ENCODE assay signal across 15 cellular contexts in the genomic region with DNA sequence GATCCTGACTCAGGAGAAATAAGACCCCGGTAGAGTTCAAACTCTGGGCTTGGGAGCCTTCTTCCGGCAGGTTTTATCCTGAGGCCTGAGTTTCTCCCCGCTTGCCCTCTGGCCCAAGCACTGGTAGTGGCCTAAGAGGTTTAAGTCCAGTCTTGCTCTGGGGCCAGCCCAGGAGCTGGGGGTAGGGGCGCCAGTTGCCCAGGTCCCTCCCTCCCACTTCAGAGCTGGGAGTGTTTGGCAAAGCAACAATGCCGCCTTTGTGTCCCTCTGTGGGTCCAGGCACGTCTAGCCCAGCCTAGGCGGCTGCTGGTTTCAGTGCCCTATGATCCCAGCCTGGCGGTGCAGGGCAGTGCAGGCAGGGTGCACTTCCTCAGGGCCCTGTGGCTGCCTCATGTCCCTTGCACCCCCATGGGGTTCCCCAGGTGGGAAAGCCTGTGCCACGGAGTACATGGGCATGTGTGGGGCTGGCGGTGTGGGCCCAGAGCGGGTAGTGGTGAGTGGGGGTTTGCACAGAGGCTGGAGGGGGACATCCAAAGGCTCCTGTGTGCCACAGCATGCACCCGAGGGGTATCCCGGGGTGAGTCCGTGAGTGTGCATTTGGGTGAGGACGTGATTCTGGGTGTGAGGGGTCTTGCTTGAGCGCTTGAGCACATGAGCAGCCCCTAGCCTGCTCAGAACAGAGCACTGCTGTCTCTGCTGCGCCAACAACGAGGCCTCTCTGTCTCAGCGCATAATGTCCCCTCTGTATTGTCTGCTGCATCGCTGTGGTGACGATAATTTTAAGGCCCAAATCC.
DNase-seq lines count a peak whose midpoint lies in the region; ATAC-seq, FAIRE-seq and TF ChIP-seq lines count a peak whose summit lies in the region.
"Had no signal": no experiment of that assay in that cellular context is flagged by ENCODE, and none has a peak within 500 bp of the region (broad histone marks: within the 10 kb centered on the region; RNA-seq: fewer than 3 reads in every experiment).

No MANE protein-coding gene starts in this region.

- no peaks in the 10 kb centered on the region; a peak in 1 of 4 replicates for H3K27me3 ChIP-seq in GM12878 (replicated peaks in 1 of 2; ENCODE audit: control insufficient read depth in 2 of 2, insufficient read depth in 2 of 2, low read length in 1 of 2)

- H3K4me3 Mint-ChIP-seq in T-cell, result no peak overlapping the region
- H3K4me3 Mint-ChIP-seq: CD8-positive, alpha-beta memory T cell had no signal

- no peaks in the 10 kb centered on the region for H3K79me2 ChIP-seq in GM12878 (ENCODE audit: control insufficient read depth, insufficient read depth, low read length)

- CTCF ChIA-PET in GM12878 (lab: Yijun Ruan, JAX) (no interaction called here), T-cell (lab: Charles Lee) (interaction anchor here in 1 of 2 donors (0.6 kb wide), 1 partner anchor 37 kb away, joined by 4 read pairs; no protein-coding TSS in a partner anchor)

- no TSS peak for BruUV-seq in GM12878 (replicated peaks; lab: Mats Ljungman, UMichigan)

- no peak overlapping the region for H3K4me3 ChIP-seq in GM12878
- H3K4me3 ChIP-seq in retinal pigment epithelial cell (ENCODE audit: low read length), result no peak overlapping the region

- no peaks in the 10 kb centered on the region for H3K36me3 ChIP-seq in GM12878 (ENCODE audit: control insufficient read depth in 2 of 2, insufficient read depth in 2 of 2, low read length in 1 of 2)

- intact Hi-C loops in GM12878 (cut with micrococcal nuclease; ENCODE audit: unreplicated experiment), result no loop called here

- POLR2A ChIA-PET in GM12878 (lab: Charles Lee), result no interaction called here
- POLR2A ChIA-PET in T-cell (lab: Charles Lee), result no interaction called here

- H3K4me2 ChIP-seq in GM12878 (ENCODE audit: control insufficient read depth, insufficient read depth), result no peak overlapping the region

- WGBS in GM12878 (ENCODE audit: insufficient coverage, insufficient replicate concordance, low lambda C conversion rate, missing lambda C conversion rate), result 47% methylated on average over 21 of the region's 21 CpGs

- no peak for TF ChIP-seq RAD21 in GM12878 (IDR thresholded peaks at IDR 0.05; ENCODE audit: insufficient read depth, low read depth, low read length)

- no peaks in the 10 kb centered on the region for H3K36me3 Mint-ChIP-seq in T-cell
- H3K36me3 Mint-ChIP-seq: CD8-positive, alpha-beta memory T cell had no signal

- H2AFZ ChIP-seq in GM12878 (ENCODE audit: control insufficient read depth, low read depth, low read length), result no peak overlapping the region

- no peaks in the 10 kb centered on the region for H4K20me1 ChIP-seq in GM12878 (ENCODE audit: control insufficient read depth, insufficient read depth)

- no peaks in the 10 kb centered on the region for H3K4me1 Mint-ChIP-seq in T-cell
- H3K4me1 Mint-ChIP-seq: CD8-positive, alpha-beta memory T cell had no signal

- TF ChIP-seq CTCF in GM12878 (IDR thresholded peaks at IDR 0.05 in 2 of 3, conservative IDR thresholded peaks at IDR 0.05 in 1 of 3; ENCODE audit: control insufficient read depth in 2 of 3, extremely low read depth in 1 of 3, insufficient read depth in 1 of 3, low read depth in 3 of 3, low read length in 3 of 3) (no peak), retinal pigment epithelial cell (conservative IDR thresholded peaks at IDR 0.05; ENCODE audit: low read depth, low read length) (no peak)

- no peak overlapping the region for H3K27ac ChIP-seq in GM12878 (ENCODE audit: control insufficient read depth, insufficient read depth)

- SMC1A ChIA-PET in GM12878 (lab: Charles Lee; ENCODE audit: uncharacterized antibody, unreplicated experiment), result no interaction called here

- FAIRE-seq in GM12878 (lab: Jason Lieb, UNC), result no peak
- FAIRE-seq: GM12891 had no signal

- DNase-seq in HT-29 (ENCODE audit: low spot score) (peak; percentile 76), GM12878 (ENCODE audit: low read depth, low spot score) (no peak), left kidney (ENCODE audit: low read depth, low spot score) (peak; percentile 63), retinal pigment epithelial cell (ENCODE audit: low read depth) (peak; percentile 83), NCI-H82 treated with DMSO at 0.1 percent for 48 hours (lab: John Stamatoyannopoulos, UW; ENCODE audit: unreplicated experiment) (no peak), T-cell (no peak)
- DNase-seq: activated CD4-positive, alpha-beta T cell treated with anti-CD3 and anti-CD28 coated beads for 4 hours; activated naive CD4-positive, alpha-beta T cell treated with Interleukin-2 at 50 U/mL for 16 hours; CD8-positive, alpha-beta memory T cell; IMR-90; NCI-H2081 treated with DMSO at 0.1 percent for 48 hours; SHP77 treated with DMSO at 0.1 percent for 48 hours had no signal

- no peak for TF ChIP-seq POLR2A in GM12878 (IDR thresholded peaks at IDR 0.05; ENCODE audit: low read depth, low read length)

- RAD21 ChIA-PET in GM12878 (lab: Charles Lee; ENCODE audit: unreplicated experiment), result no interaction called here

- ATAC-seq in GM12878 (peak; percentile 76), GM18498 (IDR thresholded peaks at IDR 0.05; ENCODE audit: unreplicated experiment) (no peak), HG03095 (IDR thresholded peaks at IDR 0.05; ENCODE audit: unreplicated experiment) (no peak), T-cell (replicated peaks in 1 of 4) (no peak)

- no peak for TF ChIP-seq EP300 in GM12878 (IDR thresholded peaks at IDR 0.05; ENCODE audit: borderline replicate concordance in 1 of 2, control insufficient read depth in 1 of 2, low read depth in 2 of 2, low read length in 2 of 2)

- no peak overlapping the region for H3K27ac Mint-ChIP-seq in T-cell
- H3K27ac Mint-ChIP-seq: CD8-positive, alpha-beta memory T cell had no signal

- H3K9me3 ChIP-seq in GM12878 (replicated peaks; ENCODE audit: control insufficient read depth, insufficient read depth, low read length), result no peaks in the 10 kb centered on the region

- in situ Hi-C loops in GM12878 (cut with MboI), result no loop called here

- no peaks in the 10 kb centered on the region for H3K4me1 ChIP-seq in GM12878 (ENCODE audit: control insufficient read depth, insufficient read depth, low read length)

- no peak overlapping the region for H3K9ac ChIP-seq in GM12878 (ENCODE audit: control insufficient read depth, insufficient read depth, low read length)

- no peaks in the 10 kb centered on the region for H3K27me3 Mint-ChIP-seq in T-cell
- H3K27me3 Mint-ChIP-seq: CD8-positive, alpha-beta memory T cell had no signal

- H3K9me3 Mint-ChIP-seq in T-cell, result no peaks in the 10 kb centered on the region
- H3K9me3 Mint-ChIP-seq: CD8-positive, alpha-beta memory T cell had no signal

TF ChIP-seq in GM12878, 131 proteins besides CTCF, POLR2A, EP300 and RAD21 (continues in another document):
- TF ChIP-seq CREM (IDR thresholded peaks at IDR 0.05; ENCODE audit: low read depth) (no peak), BHLHE40 (IDR thresholded peaks at IDR 0.05; ENCODE audit: borderline replicate concordance in 1 of 2, low read depth in 2 of 2, low read length in 1 of 2) (peak in 1 of 2 experiments; percentile 10; a peak in 1 of 4 replicates), MYB (IDR thresholded peaks at IDR 0.05; ENCODE audit: borderline replicate concordance, low read depth, low read length) (no peak), MEF2B (IDR thresholded peaks at IDR 0.05; ENCODE audit: partially characterized antibody, poor library complexity, severe bottlenecking) (no peak), TARDBP (IDR thresholded peaks at IDR 0.05; ENCODE audit: borderline replicate concordance) (no peak), TCF12 (IDR thresholded peaks at IDR 0.05; ENCODE audit: low read depth, low read length) (no peak), GATAD2B (conservative IDR thresholded peaks at IDR 0.05; ENCODE audit: low read depth) (no peak)
- TF ChIP-seq, protein P1, sequence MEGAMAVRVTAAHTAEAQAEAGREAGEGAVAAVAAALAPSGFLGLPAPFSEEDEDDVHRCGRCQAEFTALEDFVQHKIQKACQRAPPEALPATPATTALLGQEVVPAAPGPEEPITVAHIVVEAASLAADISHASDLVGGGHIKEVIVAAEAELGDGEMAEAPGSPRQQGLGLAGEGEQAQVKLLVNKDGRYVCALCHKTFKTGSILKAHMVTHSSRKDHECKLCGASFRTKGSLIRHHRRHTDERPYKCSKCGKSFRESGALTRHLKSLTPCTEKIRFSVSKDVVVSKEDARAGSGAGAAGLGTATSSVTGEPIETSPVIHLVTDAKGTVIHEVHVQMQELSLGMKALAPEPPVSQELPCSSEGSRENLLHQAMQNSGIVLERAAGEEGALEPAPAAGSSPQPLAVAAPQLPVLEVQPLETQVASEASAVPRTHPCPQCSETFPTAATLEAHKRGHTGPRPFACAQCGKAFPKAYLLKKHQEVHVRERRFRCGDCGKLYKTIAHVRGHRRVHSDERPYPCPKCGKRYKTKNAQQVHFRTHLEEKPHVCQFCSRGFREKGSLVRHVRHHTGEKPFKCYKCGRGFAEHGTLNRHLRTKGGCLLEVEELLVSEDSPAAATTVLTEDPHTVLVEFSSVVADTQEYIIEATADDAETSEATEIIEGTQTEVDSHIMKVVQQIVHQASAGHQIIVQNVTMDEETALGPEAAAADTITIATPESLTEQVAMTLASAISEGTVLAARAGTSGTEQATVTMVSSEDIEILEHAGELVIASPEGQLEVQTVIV (IDR thresholded peaks at IDR 0.05; ENCODE audit: borderline replicate concordance, partially characterized antibody), result no peak
- TF ChIP-seq, protein P2, sequence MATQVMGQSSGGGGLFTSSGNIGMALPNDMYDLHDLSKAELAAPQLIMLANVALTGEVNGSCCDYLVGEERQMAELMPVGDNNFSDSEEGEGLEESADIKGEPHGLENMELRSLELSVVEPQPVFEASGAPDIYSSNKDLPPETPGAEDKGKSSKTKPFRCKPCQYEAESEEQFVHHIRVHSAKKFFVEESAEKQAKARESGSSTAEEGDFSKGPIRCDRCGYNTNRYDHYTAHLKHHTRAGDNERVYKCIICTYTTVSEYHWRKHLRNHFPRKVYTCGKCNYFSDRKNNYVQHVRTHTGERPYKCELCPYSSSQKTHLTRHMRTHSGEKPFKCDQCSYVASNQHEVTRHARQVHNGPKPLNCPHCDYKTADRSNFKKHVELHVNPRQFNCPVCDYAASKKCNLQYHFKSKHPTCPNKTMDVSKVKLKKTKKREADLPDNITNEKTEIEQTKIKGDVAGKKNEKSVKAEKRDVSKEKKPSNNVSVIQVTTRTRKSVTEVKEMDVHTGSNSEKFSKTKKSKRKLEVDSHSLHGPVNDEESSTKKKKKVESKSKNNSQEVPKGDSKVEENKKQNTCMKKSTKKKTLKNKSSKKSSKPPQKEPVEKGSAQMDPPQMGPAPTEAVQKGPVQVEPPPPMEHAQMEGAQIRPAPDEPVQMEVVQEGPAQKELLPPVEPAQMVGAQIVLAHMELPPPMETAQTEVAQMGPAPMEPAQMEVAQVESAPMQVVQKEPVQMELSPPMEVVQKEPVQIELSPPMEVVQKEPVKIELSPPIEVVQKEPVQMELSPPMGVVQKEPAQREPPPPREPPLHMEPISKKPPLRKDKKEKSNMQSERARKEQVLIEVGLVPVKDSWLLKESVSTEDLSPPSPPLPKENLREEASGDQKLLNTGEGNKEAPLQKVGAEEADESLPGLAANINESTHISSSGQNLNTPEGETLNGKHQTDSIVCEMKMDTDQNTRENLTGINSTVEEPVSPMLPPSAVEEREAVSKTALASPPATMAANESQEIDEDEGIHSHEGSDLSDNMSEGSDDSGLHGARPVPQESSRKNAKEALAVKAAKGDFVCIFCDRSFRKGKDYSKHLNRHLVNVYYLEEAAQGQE (IDR thresholded peaks at IDR 0.05; ENCODE audit: low read depth, low read length), result no peak

Comparison
In these comparisons a context has a peak if more than half of its experiments do, and no peak if none do; other contexts are left out.
1. DNase-seq: peak in HT-29 (single experiment), left kidney (single experiment) and retinal pigment epithelial cell (single experiment); none in GM12878 (single experiment), NCI-H82 treated with DMSO at 0.1 percent for 48 hours (single experiment) and T-cell (0 of 34).